ENCODE assay signal across 13 cellular contexts in the genomic region with DNA sequence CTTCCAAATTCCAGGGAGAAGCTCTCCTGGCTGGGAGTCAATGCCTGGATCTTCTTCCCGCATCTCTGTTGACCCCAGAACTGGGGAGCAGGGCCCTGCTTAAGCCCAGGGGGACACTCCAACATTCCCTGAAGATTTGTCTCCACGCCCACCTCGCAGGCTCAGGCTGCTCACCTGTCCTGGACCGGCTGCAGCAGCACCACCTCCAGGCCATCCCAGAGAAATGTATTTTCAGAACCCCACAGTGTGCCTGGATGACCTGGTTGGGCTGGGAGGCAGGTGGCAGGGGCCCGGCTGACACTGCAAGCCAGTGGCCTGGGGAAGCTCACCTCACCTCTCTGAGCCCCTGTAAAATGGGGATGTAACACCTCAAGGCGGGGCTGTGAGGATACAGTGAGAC. TPM values are rescaled to one million over a fixed set of nuclear protein-coding genes. Genes with fewer than 3 reads are reported as not detected.
DNase-seq lines count a peak whose midpoint lies in the region; ATAC-seq and TF ChIP-seq lines count a peak whose summit lies in the region.
"Had no signal": no experiment of that assay in that cellular context is flagged by ENCODE, and none has a peak within 500 bp of the region (broad histone marks: within the 10 kb centered on the region; RNA-seq: fewer than 3 reads in every experiment).

No MANE protein-coding gene starts in this region.

- H4K20me1 ChIP-seq in PC-3 (ENCODE audit: low read length): no peaks in the 10 kb centered on the region

- no peak overlapping the region for H2AFZ ChIP-seq in PC-3 (ENCODE audit: low read length)

- WGBS in iPS DF 6.9 (ENCODE audit: insufficient coverage, insufficient read length): no CpG with 5 or more reads among the region's 6 CpGs
- 18 to 20% methylated on average over 1 to 6 of the region's 6 CpGs for WGBS in transverse colon (ENCODE audit: low coverage in 1 of 2), 2 donors

- DNase-seq in GM12864 (ENCODE audit: low read depth): no peak
- peak; percentile 31 for DNase-seq in PC-3
- peak; percentile 63 for DNase-seq in iPS DF 6.9 (ENCODE audit: low read depth, low spot score)
- DNase-seq in lower lobe of right lung: no peak
- DNase-seq in stimulated activated CD4-positive, alpha-beta T cell treated with anti-CD3 and anti-CD28 coated beads, Interleukin-2, amount 100 ng/mL, for 24 hours: no peak
- DNase-seq in transverse colon: no peak
- DNase-seq: aorta; CD8-positive, alpha-beta memory T cell; effector memory CD4-positive, alpha-beta T cell; stimulated activated CD4-positive, alpha-beta T cell treated with anti-CD3 and anti-CD28 coated beads, Interleukin-4, amount 100 ng/mL, for 24 hours; stomach had no signal

- no peaks in the 10 kb centered on the region for H3K79me2 ChIP-seq in PC-3 (ENCODE audit: low read length)

- H3K9ac ChIP-seq in PC-3 (ENCODE audit: low read length): no peak overlapping the region

- POLR2A ChIA-PET in PC-3 (lab: Charles Lee; ENCODE audit: unreplicated experiment): no interaction called here

- H3K4me2 ChIP-seq in PC-3 (ENCODE audit: low read length): no peak overlapping the region

- peak; percentile 45 for TF ChIP-seq CTCF in C4-2B (conservative IDR thresholded peaks at IDR 0.05)
- peak; percentile 5 for TF ChIP-seq CTCF in GM12864 (IDR thresholded peaks at IDR 0.05; ENCODE audit: low read depth, low read length, missing control alignments)
- TF ChIP-seq CTCF in PC-3 (conservative IDR thresholded peaks at IDR 0.05; ENCODE audit: low read depth, low read length): peak; percentile 46
- TF ChIP-seq CTCF in lower lobe of right lung (IDR thresholded peaks at IDR 0.05): no peak
- TF ChIP-seq CTCF in transverse colon (IDR thresholded peaks at IDR 0.05): peak in 1 of 5 experiments; percentile 3

- H3K27me3 ChIP-seq in PC-3 (ENCODE audit: low read length) (no peaks in the 10 kb centered on the region), iPS DF 6.9 (ENCODE audit: control insufficient read depth, insufficient read depth, low read length) (no peaks in the 10 kb centered on the region), lower lobe of right lung (ENCODE audit: low read depth) (peaks cover 63% of the 10 kb centered on the region), transverse colon (peaks cover 97% of the 10 kb centered on the region)

- TF ChIP-seq POLR2A in transverse colon (IDR thresholded peaks at IDR 0.05): no peak

- H3K9me2 ChIP-seq in PC-3 (replicated peaks; ENCODE audit: low read length): no peaks in the 10 kb centered on the region

- H3K36me3 ChIP-seq in PC-3 (ENCODE audit: low read depth, low read length) (no peaks in the 10 kb centered on the region; the same call in 1 of the 2 replicates), iPS DF 6.9 (ENCODE audit: control insufficient read depth, insufficient read depth, low read length) (no peaks in the 10 kb centered on the region), lower lobe of right lung (no peaks in the 10 kb centered on the region), transverse colon (no peaks in the 10 kb centered on the region)
- H3K36me3 ChIP-seq: stomach had no signal

- no peaks in the 10 kb centered on the region for H3K4me1 ChIP-seq in PC-3 (ENCODE audit: insufficient read depth, low read length)
- H3K4me1 ChIP-seq in iPS DF 6.9 (ENCODE audit: control insufficient read depth, insufficient read depth, low read length): no peaks in the 10 kb centered on the region
- no peaks in the 10 kb centered on the region for H3K4me1 ChIP-seq in lower lobe of right lung
- peaks cover 0 to 5% (median 2%) of the 10 kb centered on the region in 4 donors for H3K4me1 ChIP-seq in transverse colon

- CTCF ChIA-PET in PC-3 (lab: Charles Lee): no interaction called here

- in situ Hi-C loops in transverse colon (cut with MboI; ENCODE audit: low pct_ligation_motif_present in 1 of 4, low pct_unique_long_range_greater_than_20kb in 1 of 4, low sequenced_read_pairs in 3 of 4): loop anchor here in 1 of 4 donors (10.0 to 25.0 kb wide), 2 partner anchors 73 to 165 kb away; partner anchors contain the start of gene LMX1B

- H3F3A ChIP-seq in PC-3 (ENCODE audit: low read length, unreplicated experiment): no peaks in the 10 kb centered on the region

- BruUV-seq in PC-3 (replicated peaks; lab: Mats Ljungman, UMichigan): no TSS peak

- ATAC-seq in PC-3: peak; percentile 34; the same call in 1 of the 2 replicates
- no peak for ATAC-seq in HG03565 (IDR thresholded peaks at IDR 0.05; ENCODE audit: unreplicated experiment)
- no peak for ATAC-seq in lower lobe of right lung

- no peaks in the 10 kb centered on the region for H3K9me3 ChIP-seq in PC-3 (ENCODE audit: low read length)
- H3K9me3 ChIP-seq in iPS DF 6.9 (ENCODE audit: control insufficient read depth, insufficient read depth, low read length): no peaks in the 10 kb centered on the region
- H3K9me3 ChIP-seq in lower lobe of right lung: no peaks in the 10 kb centered on the region
- H3K9me3 ChIP-seq in transverse colon: no peaks in the 10 kb centered on the region
- H3K9me3 ChIP-seq: stomach had no signal

- no peak for TF ChIP-seq EP300 in transverse colon (IDR thresholded peaks at IDR 0.05; ENCODE audit: low read depth)

- intact Hi-C loops in PC-3 (cut with micrococcal nuclease) (no loop called here), lower lobe of right lung (cut with DNase I) (no loop called here), transverse colon (cut with DNase I; ENCODE audit: low total_unique reads) (loop anchor here (10.0 kb wide), 1 partner anchor 163 kb away; the partner anchor contains the start of gene LMX1B)

- H3K27ac ChIP-seq in C4-2B (no peak overlapping the region), PC-3 (ENCODE audit: low read length) (no peak overlapping the region), iPS DF 6.9 (ENCODE audit: low read length) (no peak overlapping the region), lower lobe of right lung (no peak overlapping the region), transverse colon (no peak overlapping the region)
- H3K27ac ChIP-seq: stomach had no signal

- H3K4me3 ChIP-seq in GM12864 (ENCODE audit: low read depth, low read length): no peak overlapping the region
- H3K4me3 ChIP-seq in PC-3 (ENCODE audit: low read length): no peak overlapping the region
- H3K4me3 ChIP-seq in iPS DF 6.9 (ENCODE audit: low read length): no peak overlapping the region
- H3K4me3 ChIP-seq in lower lobe of right lung: no peak overlapping the region
- H3K4me3 ChIP-seq in transverse colon: no peak overlapping the region
- H3K4me3 ChIP-seq: stomach had no signal

RNA-seq across cellular contexts. Expression of gene ZBTB43, which starts 27.1 kb away (rescaled TPM):
- total RNA-seq in PC-3 (2014; rRNA removed) (5.9 and 36.1 TPM in 2 replicates), lower lobe of right lung (30.2 TPM), transverse colon (10 to 100 TPM in 3 of 4 donors, 1 to 10 TPM in 1; 5.0 to 19.5 (median 16.6) TPM)

Comparison
In these comparisons a context has a peak if more than half of its experiments do, and no peak if none do; other contexts are left out.
1. DNase-seq: peak in PC-3 (single experiment) and iPS DF 6.9 (single experiment); none in GM12864 (single experiment), lower lobe of right lung (single experiment), stimulated activated CD4-positive, alpha-beta T cell treated with anti-CD3 and anti-CD28 coated beads, Interleukin-2, amount 100 ng/mL, for 24 hours (0 of 2) and transverse colon (single experiment).